ENCODE assay signal across 13 cellular contexts in genomic region chr6:36683656-36684446, GRCh38. TPM values are rescaled to one million over a fixed set of nuclear protein-coding genes. Genes with fewer than 3 reads are reported as not detected.
A peak's percentile ranks its signal among the peaks of the same experiment; 100 is the strongest.
DNase-seq lines count a peak whose midpoint lies in the region; ATAC-seq and TF ChIP-seq lines count a peak whose summit lies in the region.
"Had no signal": no experiment of that assay in that cellular context is flagged by ENCODE, and none has a peak within 500 bp of the region (broad histone marks: within the 10 kb centered on the region; RNA-seq: fewer than 3 reads in every experiment).

No MANE protein-coding gene starts in this region.

- in situ Hi-C loops in HAP-1 (cut with MboI; ENCODE audit: low sequenced_read_pairs) = no loop called here

- no peaks in the 10 kb centered on the region for H3K27me3 ChIP-seq in OCI-LY1 (ENCODE audit: insufficient read depth, low read length)
- H3K27me3 ChIP-seq in endodermal cell (ENCODE audit: control insufficient read depth, insufficient read depth, low read length, poor library complexity, severe bottlenecking) = peaks cover 38% of the 10 kb centered on the region
- no peaks in the 10 kb centered on the region for H3K27me3 ChIP-seq in skeletal muscle satellite cell (ENCODE audit: control insufficient read depth, insufficient read depth, low read length)
- no peaks in the 10 kb centered on the region for H3K27me3 ChIP-seq in HAP-1 (ENCODE audit: low read depth)
- H3K27me3 ChIP-seq: esophagus muscularis mucosa had no signal

- CTCF ChIA-PET in activated CD4-positive, alpha-beta T cell treated with anti-CD3 and anti-CD28 coated beads for 36 hours (lab: Charles Lee) = interaction anchor here (1.3 kb wide), 3 partner anchors 9 to 74 kb away, joined by 4 to 8 read pairs (median 5); no protein-coding TSS in a partner anchor

- TF ChIP-seq CTCF in OCI-LY1 (IDR thresholded peaks at IDR 0.05; ENCODE audit: low read length) (no peak), endodermal cell (conservative IDR thresholded peaks at IDR 0.05) (no peak)

- H3K27ac ChIP-seq in OCI-LY1 (ENCODE audit: low read depth, low read length, poor library complexity, severe bottlenecking) (peak overlapping the region; percentile 48), endodermal cell (ENCODE audit: low read depth, low read length) (peak overlapping the region; percentile 77)
- H3K27ac ChIP-seq: esophagus muscularis mucosa had no signal

- no peaks in the 10 kb centered on the region for H3K9me3 Mint-ChIP-seq in activated CD4-positive, alpha-beta T cell treated with anti-CD3 and anti-CD28 coated beads for 36 hours (ENCODE audit: low read depth)
- H3K9me3 Mint-ChIP-seq in endodermal cell = no peaks in the 10 kb centered on the region

- ATAC-seq in activated CD4-positive, alpha-beta T cell treated with anti-CD3 and anti-CD28 coated beads for 36 hours = no peak

- peaks cover under 1% of the 10 kb centered on the region for H3K27me3 Mint-ChIP-seq in activated CD4-positive, alpha-beta T cell treated with anti-CD3 and anti-CD28 coated beads for 36 hours
- peaks cover 32% of the 10 kb centered on the region for H3K27me3 Mint-ChIP-seq in endodermal cell (ENCODE audit: insufficient read depth)

- intact Hi-C loops in activated CD4-positive, alpha-beta T cell treated with anti-CD3 and anti-CD28 coated beads for 36 hours (cut with DNase I, micrococcal nuclease) = loop anchor here (2.0 to 5.0 kb wide), 5 partner anchors 73 to 552 kb away; partner anchors contain the start of genes KCTD20 (in 1 of the 2), MAPK13 (in 1 of the 2) and PXT1 (in 1 of the 2)

- H3K36me3 Mint-ChIP-seq in activated CD4-positive, alpha-beta T cell treated with anti-CD3 and anti-CD28 coated beads for 36 hours (ENCODE audit: low read depth) = peaks cover 47% of the 10 kb centered on the region
- H3K36me3 Mint-ChIP-seq in endodermal cell (ENCODE audit: low read depth) = no peaks in the 10 kb centered on the region

- H3K4me3 ChIP-seq in OCI-LY1 (ENCODE audit: low read depth, low read length, poor library complexity, severe bottlenecking) = no peak overlapping the region
- H3K4me3 ChIP-seq in endodermal cell (ENCODE audit: low read length) = no peak overlapping the region
- H3K4me3 ChIP-seq in skeletal muscle satellite cell (ENCODE audit: low read length) = no peak overlapping the region
- no peak overlapping the region for H3K4me3 ChIP-seq in HAP-1

- H3K4me3 Mint-ChIP-seq in activated CD4-positive, alpha-beta T cell treated with anti-CD3 and anti-CD28 coated beads for 36 hours = no peak overlapping the region
- H3K4me3 Mint-ChIP-seq in endodermal cell = no peak overlapping the region

- POLR2A ChIA-PET in activated CD4-positive, alpha-beta T cell treated with anti-CD3 and anti-CD28 coated beads for 36 hours (lab: Charles Lee) = interaction anchor here (0.6 to 1.9 kb wide), 3 partner anchors 23 to 108 kb away, joined by 3 to 4 read pairs (median 4); no protein-coding TSS in a partner anchor

- H3K79me2 ChIP-seq in OCI-LY1 (ENCODE audit: insufficient read depth, low read length) = no peaks in the 10 kb centered on the region

- no peaks in the 10 kb centered on the region for H3K9me2 ChIP-seq in OCI-LY1 (ENCODE audit: low read depth, low read length)

- H3F3A ChIP-seq in OCI-LY1 (ENCODE audit: insufficient read depth, low read length) = no peaks in the 10 kb centered on the region

- peaks cover 32% of the 10 kb centered on the region for H3K4me1 Mint-ChIP-seq in activated CD4-positive, alpha-beta T cell treated with anti-CD3 and anti-CD28 coated beads for 36 hours
- peaks cover 4% of the 10 kb centered on the region for H3K4me1 Mint-ChIP-seq in endodermal cell

- H3K27ac Mint-ChIP-seq in activated CD4-positive, alpha-beta T cell treated with anti-CD3 and anti-CD28 coated beads for 36 hours = peak overlapping the region; percentile 89
- no peak overlapping the region for H3K27ac Mint-ChIP-seq in endodermal cell

- no peaks in the 10 kb centered on the region for H3K36me3 ChIP-seq in OCI-LY1 (ENCODE audit: insufficient read depth, low read length)
- H3K36me3 ChIP-seq in endodermal cell (ENCODE audit: control insufficient read depth, insufficient read depth, low read length) = peaks cover 8% of the 10 kb centered on the region
- H3K36me3 ChIP-seq in skeletal muscle satellite cell (ENCODE audit: insufficient read depth, low read length) = peaks cover 62% of the 10 kb centered on the region
- no peaks in the 10 kb centered on the region for H3K36me3 ChIP-seq in HAP-1 (replicated peaks)

- H3K4me1 ChIP-seq in OCI-LY1 (ENCODE audit: insufficient read depth, low read length, severe bottlenecking) (peaks cover 48% of the 10 kb centered on the region), endodermal cell (ENCODE audit: control insufficient read depth, insufficient read depth, low read length) (peaks cover 3% of the 10 kb centered on the region), skeletal muscle satellite cell (ENCODE audit: control insufficient read depth, insufficient read depth, low read length) (peaks cover 20% of the 10 kb centered on the region), HAP-1 (peaks cover 3% of the 10 kb centered on the region)

- no peak overlapping the region for H2AFZ ChIP-seq in OCI-LY1 (ENCODE audit: low read length)

- DNase-seq in activated CD4-positive, alpha-beta T cell treated with anti-CD3 and anti-CD28 coated beads for 36 hours = no peak
- no peak for DNase-seq in activated CD4-positive, alpha-beta T cell treated with anti-CD3 and anti-CD28 coated beads for 4 hours
- DNase-seq in endodermal cell (peak; percentile 42), NCI-H2081 (lab: John Stamatoyannopoulos, UW) (no peak), NCI-H2107 (lab: John Stamatoyannopoulos, UW) (no peak), HAP-1 (ENCODE audit: low spot score in 2 of 2) (no peak)
- DNase-seq: activated CD4-positive, alpha-beta T cell treated with anti-CD3 and anti-CD28 coated beads for 48 hours; RPMI8226 had no signal

- H3K9me3 ChIP-seq in OCI-LY1 (ENCODE audit: low read length) (no peaks in the 10 kb centered on the region), endodermal cell (ENCODE audit: control insufficient read depth, low read length) (no peaks in the 10 kb centered on the region), skeletal muscle satellite cell (replicated peaks; ENCODE audit: low read length) (no peaks in the 10 kb centered on the region), HAP-1 (no peaks in the 10 kb centered on the region)
- H3K9me3 ChIP-seq: esophagus muscularis mucosa had no signal

- no peak overlapping the region for H3K9ac ChIP-seq in OCI-LY1 (ENCODE audit: low read length)
- H3K9ac ChIP-seq in endodermal cell (ENCODE audit: extremely low read depth, low read length, poor library complexity, severe bottlenecking) = no peak overlapping the region
- H3K9ac ChIP-seq in skeletal muscle satellite cell (ENCODE audit: low read depth, low read length) = no peak overlapping the region

- no peak overlapping the region for H3K4me2 ChIP-seq in OCI-LY1 (ENCODE audit: low read length)
- H3K4me2 ChIP-seq in skeletal muscle satellite cell (ENCODE audit: low read length) = peak overlapping the region; percentile 74

- no peaks in the 10 kb centered on the region for H4K20me1 ChIP-seq in OCI-LY1 (ENCODE audit: insufficient read depth, low read length)

- WGBS in endodermal cell (ENCODE audit: insufficient coverage in 1 of 2, insufficient read length in 1 of 2), 2 experiments = 95 to 96% methylated on average over 12 to 29 of the region's 29 CpGs

RNA-seq across cellular contexts. Expression of gene CDKN1A, which starts 5.3 kb away (rescaled TPM):
- 10 to 100 TPM; 31.3 to 35.9 TPM for total RNA-seq in activated CD4-positive, alpha-beta T cell treated with anti-CD3 and anti-CD28 coated beads for 36 hours
- 1 to 10 TPM; 1.9 to 3.7 TPM for total RNA-seq in endodermal cell
- polyA plus RNA-seq in endodermal cell (2013, experiment 1 of 2) = 45.0 TPM
- 50.3 TPM for polyA plus RNA-seq in endodermal cell (2013, experiment 2 of 2)
- 183 and 300 TPM in 2 replicates for total RNA-seq in skeletal muscle satellite cell (2012; rRNA removed)

RNA-seq across cellular contexts. Expression of gene RAB44, which starts 13.8 kb away (rescaled TPM):
- under 1 TPM in 1 of 2 experiments, not detected in 1; 0.05 TPM for total RNA-seq in activated CD4-positive, alpha-beta T cell treated with anti-CD3 and anti-CD28 coated beads for 36 hours
- not detected for total RNA-seq in endodermal cell
- polyA plus RNA-seq in endodermal cell (2013, experiment 1 of 2) = not detected
- not detected for polyA plus RNA-seq in endodermal cell (2013, experiment 2 of 2)
- total RNA-seq in skeletal muscle satellite cell (2012; rRNA removed) = not detected in 2 replicates
- total RNA-seq: kidney epithelial cell, renal cortical epithelial cell had no signal

Comparison
In these comparisons a context has a peak if more than half of its experiments do, and no peak if none do; other contexts are left out.
1. RNA of gene CDKN1A, which starts 5.3 kb away (total RNA-seq): 31.3 to 35.9 TPM in activated CD4-positive, alpha-beta T cell treated with anti-CD3 and anti-CD28 coated beads for 36 hours; 1.9 to 3.7 TPM in endodermal cell; every median in the first group is over 4 times any median in the second.